ENCODE assay signal across 8 cellular contexts in genomic region chr15:65790692-65791334, GRCh38. TPM values are rescaled to one million over a fixed set of nuclear protein-coding genes. Genes with fewer than 3 reads are reported as not detected.
A peak's percentile ranks its signal among the peaks of the same experiment; 100 is the strongest.
DNase-seq lines count a peak whose midpoint lies in the region; ATAC-seq and TF ChIP-seq lines count a peak whose summit lies in the region.

No MANE protein-coding gene starts in this region.

- 0 out of 2 replicates have a peak, but pooled peaks cover 7% of the 10 kb centered on the region for H3K4me1 ChIP-seq in HUES6 (ENCODE audit: control insufficient read depth, insufficient read depth, low read length)
- H3K4me1 ChIP-seq in right cardiac atrium (ENCODE audit: control insufficient read depth, insufficient read depth, low read length): no peaks in the 10 kb centered on the region

- peak overlapping the region; percentile 14 for H3K9ac ChIP-seq in HUES6 (ENCODE audit: low read length)

- H3K4me3 Mint-ChIP-seq in CD4-positive, alpha-beta T cell: peak overlapping the region; percentile 90
- peak overlapping the region; percentile 96 for H3K4me3 Mint-ChIP-seq in activated CD8-positive, alpha-beta T cell treated with anti-CD3 and anti-CD28 coated beads for 36 hours

- CTCF ChIA-PET in CD4-positive, alpha-beta T cell (lab: Charles Lee): interaction anchor here (0.6 to 3.7 kb wide), 15 partner anchors 8 to 153 kb away, joined by 3 to 15 read pairs (median 4); partner anchors contain the start of gene RAB11A
- CTCF ChIA-PET in activated CD8-positive, alpha-beta T cell treated with anti-CD3 and anti-CD28 coated beads for 36 hours (lab: Charles Lee): interaction anchor here (0.7 to 4.5 kb wide), 12 partner anchors 11 to 79 kb away, joined by 3 to 15 read pairs (median 4); partner anchors contain the start of gene RAB11A

- H3K27ac ChIP-seq in CD4-positive, alpha-beta T cell (ENCODE audit: low read depth, low read length): peak overlapping the region; percentile 91
- no peak overlapping the region for H3K27ac ChIP-seq in HUES6 (ENCODE audit: low read depth, low read length)
- peak overlapping the region; percentile 76 for H3K27ac ChIP-seq in right cardiac atrium (ENCODE audit: low read length)
- peak overlapping the region; percentile 87 to 99 (median 95) for H3K27ac ChIP-seq in skin epidermis

- intact Hi-C loops in CD4-positive, alpha-beta T cell (cut with DNase I, micrococcal nuclease): loop anchor here in 1 of 2 experiments (1.0 to 5.0 kb wide), 2 partner anchors 44 to 66 kb away; no protein-coding TSS in a partner anchor
- intact Hi-C loops in activated CD8-positive, alpha-beta T cell treated with anti-CD3 and anti-CD28 coated beads for 36 hours (cut with micrococcal nuclease): loop anchor here (5.0 kb wide), 1 partner anchor 36 kb away; no protein-coding TSS in a partner anchor
- intact Hi-C loops in right cardiac atrium (cut with DNase I): loop anchor here in 1 of 4 donors (10.0 kb wide), 1 partner anchor 74 kb away; the partner anchor contains the start of gene RAB11A

- 7% methylated on average over 14 of the region's 14 CpGs for WGBS in right cardiac atrium

- H3K9me3 Mint-ChIP-seq in CD4-positive, alpha-beta T cell: no peaks in the 10 kb centered on the region
- no peaks in the 10 kb centered on the region for H3K9me3 Mint-ChIP-seq in activated CD8-positive, alpha-beta T cell treated with anti-CD3 and anti-CD28 coated beads for 36 hours

- H3K27ac Mint-ChIP-seq in CD4-positive, alpha-beta T cell: peak overlapping the region; percentile 99
- peak overlapping the region; percentile 95 for H3K27ac Mint-ChIP-seq in activated CD8-positive, alpha-beta T cell treated with anti-CD3 and anti-CD28 coated beads for 36 hours

- H3K36me3 Mint-ChIP-seq in CD4-positive, alpha-beta T cell (ENCODE audit: low read depth): peaks cover 26% of the 10 kb centered on the region
- H3K36me3 Mint-ChIP-seq in activated CD8-positive, alpha-beta T cell treated with anti-CD3 and anti-CD28 coated beads for 36 hours (ENCODE audit: low read depth): peaks cover 27% of the 10 kb centered on the region

- peak overlapping the region; percentile 88 for H3K4me3 ChIP-seq in HUES6 (ENCODE audit: low read depth, low read length)
- peak overlapping the region; percentile 90 for H3K4me3 ChIP-seq in right cardiac atrium (ENCODE audit: low read length)
- H3K4me3 ChIP-seq in skin epidermis: peak overlapping the region; percentile 79 to 97 (median 93)

- no peaks in the 10 kb centered on the region for H3K9me3 ChIP-seq in CD4-positive, alpha-beta T cell (ENCODE audit: control insufficient read depth, low read length)
- H3K9me3 ChIP-seq in HUES6 (ENCODE audit: control insufficient read depth, insufficient read depth, low read depth, low read length) (no peaks in the 10 kb centered on the region), right cardiac atrium (ENCODE audit: control insufficient read depth, low read length) (no peaks in the 10 kb centered on the region)

- no peak for TF ChIP-seq CTCF in CD4-positive, alpha-beta T cell (IDR thresholded peaks at IDR 0.05)
- no peak for TF ChIP-seq CTCF in activated CD8-positive, alpha-beta T cell treated with anti-CD3 and anti-CD28 coated beads for 36 hours (IDR thresholded peaks at IDR 0.05)

- ATAC-seq in CD4-positive, alpha-beta T cell (ENCODE audit: poor library complexity): no peak
- ATAC-seq in activated CD8-positive, alpha-beta T cell treated with anti-CD3 and anti-CD28 coated beads for 36 hours: no peak
- no peak for ATAC-seq in right cardiac atrium

- POLR2A ChIA-PET in CD4-positive, alpha-beta T cell (lab: Charles Lee): interaction anchor here (0.6 to 5.0 kb wide), 21 partner anchors 10 to 896 kb away, joined by 3 to 93 read pairs (median 7); partner anchors contain the start of genes PDCD7 and RAB11A
- POLR2A ChIA-PET in activated CD8-positive, alpha-beta T cell treated with anti-CD3 and anti-CD28 coated beads for 36 hours (lab: Charles Lee): interaction anchor here (0.6 to 6.2 kb wide), 19 partner anchors 8 to 486 kb away, joined by 3 to 82 read pairs (median 5); partner anchors contain the start of genes RAB11A and RNU5B-1

- DNase-seq in CD4-positive, alpha-beta T cell: no peak
- peak; percentile 19 for DNase-seq in activated CD8-positive, alpha-beta T cell treated with anti-CD3 and anti-CD28 coated beads for 36 hours
- no peak for DNase-seq in right cardiac atrium
- no peak for DNase-seq in effector CD4-positive, alpha-beta T cell
- no peak for DNase-seq in activated CD8-positive, alpha-beta memory T cell treated with anti-CD3 and anti-CD28 coated beads, Interleukin-2, amount 50 U/mL, for 48 hours
- DNase-seq in activated gamma-delta T cell (lab: John Stamatoyannopoulos, UW): no peak

- no peaks in the 10 kb centered on the region for H3K36me3 ChIP-seq in HUES6 (ENCODE audit: control insufficient read depth, insufficient read depth, low read length)

- H3K4me1 Mint-ChIP-seq in CD4-positive, alpha-beta T cell (ENCODE audit: low read depth): peaks cover 69% of the 10 kb centered on the region
- H3K4me1 Mint-ChIP-seq in activated CD8-positive, alpha-beta T cell treated with anti-CD3 and anti-CD28 coated beads for 36 hours (ENCODE audit: low read depth): peaks cover 57% of the 10 kb centered on the region

- no peaks in the 10 kb centered on the region for H3K27me3 ChIP-seq in CD4-positive, alpha-beta T cell (ENCODE audit: control insufficient read depth, insufficient read depth, low read length)
- peaks cover 3% of the 10 kb centered on the region; the same call in 1 of the 2 replicates for H3K27me3 ChIP-seq in HUES6 (ENCODE audit: control insufficient read depth, insufficient read depth, low read length)
- no peaks in the 10 kb centered on the region for H3K27me3 ChIP-seq in right cardiac atrium (ENCODE audit: control insufficient read depth, insufficient read depth)

- no peaks in the 10 kb centered on the region for H3K27me3 Mint-ChIP-seq in CD4-positive, alpha-beta T cell
- no peaks in the 10 kb centered on the region for H3K27me3 Mint-ChIP-seq in activated CD8-positive, alpha-beta T cell treated with anti-CD3 and anti-CD28 coated beads for 36 hours

RNA-seq across cellular contexts. Expression of gene DENND4A, which starts 1.3 kb away (rescaled TPM):
- 10 to 100 TPM; 64.1 to 69.6 TPM for total RNA-seq in CD4-positive, alpha-beta T cell
- total RNA-seq in activated CD8-positive, alpha-beta T cell treated with anti-CD3 and anti-CD28 coated beads for 36 hours: 10 to 100 TPM; 53.1 to 54.7 TPM
- 10 to 100 TPM; 19.2 to 27.0 (median 20.0) TPM for total RNA-seq in right cardiac atrium
- 3.9 TPM for polyA plus RNA-seq in right cardiac atrium
